Comparison of ENCODE assay signal across 30 cellular contexts in genomic region chr10:77548671-77549070, GRCh38.
A peak's percentile ranks its signal among the peaks of the same experiment; 100 is the strongest.
DNase-seq lines count a peak whose midpoint lies in the region; ATAC-seq, FAIRE-seq and TF ChIP-seq lines count a peak whose summit lies in the region.
"Had no signal": no experiment of that assay in that cellular context is flagged by ENCODE, and none has a peak within 500 bp of the region (broad histone marks: within the 10 kb centered on the region; RNA-seq: fewer than 3 reads in every experiment).

No MANE protein-coding gene starts in this region.

- H3K27ac ChIP-seq in gastrocnemius medialis: peak overlapping the region; percentile 79 to 93 (median 86)
- H3K27ac ChIP-seq: GM23248, Peyer's patch, SJSA1 had no signal

- no peaks in the 10 kb centered on the region for H3K27me3 ChIP-seq in gastrocnemius medialis
- H3K27me3 ChIP-seq: BLaER1 treated with 17β-estradiol and CSF1 and Interleukin-3, amounts not matched to agents 10 nM and 100 nM; Peyer's patch; SJSA1 had no signal

- in situ Hi-C loops in gastrocnemius medialis (cut with MboI; ENCODE audit: low sequenced_read_pairs in 4 of 4) (no loop called here), GM13977 (cut with MboI; ENCODE audit: low pct_unique_long_range_greater_than_20kb, low sequenced_read_pairs, unreplicated experiment) (no loop called here)

- peaks cover 9% of the 10 kb centered on the region for H3K27me3 Mint-ChIP-seq in endothelial cell (ENCODE audit: unreplicated experiment)

- ATAC-seq in gastrocnemius medialis (peak; percentile 0 to 16), GM21723 (IDR thresholded peaks at IDR 0.05; ENCODE audit: unreplicated experiment) (no peak)
- ATAC-seq: A549, Right ventricle myocardium inferior had no signal

- no peaks in the 10 kb centered on the region for H3K9me3 Mint-ChIP-seq in endothelial cell (ENCODE audit: unreplicated experiment)

- H3K36me3 Mint-ChIP-seq in endothelial cell (ENCODE audit: low read depth, unreplicated experiment): no peaks in the 10 kb centered on the region
- H3K36me3 Mint-ChIP-seq: CD4-positive, alpha-beta memory T cell had no signal

- H3K4me1 Mint-ChIP-seq in endothelial cell (ENCODE audit: unreplicated experiment): peaks cover 32% of the 10 kb centered on the region
- H3K4me1 Mint-ChIP-seq: CD4-positive, alpha-beta memory T cell had no signal

- TF ChIP-seq CTCF in endothelial cell (IDR thresholded peaks at IDR 0.05; ENCODE audit: unreplicated experiment) (no peak), gastrocnemius medialis (IDR thresholded peaks at IDR 0.05 in 4 of 5, conservative IDR thresholded peaks at IDR 0.05 in 1 of 5) (no peak), GM13977 (IDR thresholded peaks at IDR 0.05; ENCODE audit: extremely low read depth, insufficient read depth, missing control alignments) (no peak)

- DNase-seq in GM12892 (ENCODE audit: insufficient read length) (no peak), RPMI7951 (ENCODE audit: low read depth) (peak; percentile 51), endothelial cell (ENCODE audit: low spot score) (no peak), gastrocnemius medialis (no peak), GM13977 (ENCODE audit: low spot score) (no peak), HK-2 (ENCODE audit: unreplicated experiment) (no peak)
- no peak for DNase-seq in effector CD4-positive, alpha-beta T cell
- DNase-seq: AML-193; Caco-2; CD4-positive, alpha-beta memory T cell; DMS79; EL; GF-D8; GM23248; H7; IMR-90; KG1; NCI-H1092; NCI-H1417 treated with DMSO at 0.1 percent for 48 hours; NCI-H1694 treated with DMSO at 0.1 percent for 48 hours; NCI-H2081; NCI-H2171; NCI-H510A had no signal

- H3K4me3 Mint-ChIP-seq in endothelial cell (ENCODE audit: unreplicated experiment): no peak overlapping the region
- H3K4me3 Mint-ChIP-seq: CD4-positive, alpha-beta memory T cell had no signal

- H3K9me3 ChIP-seq in gastrocnemius medialis: no peaks in the 10 kb centered on the region
- H3K9me3 ChIP-seq: A549, Peyer's patch, SJSA1 had no signal

- peak overlapping the region; percentile 96 for H3K27ac Mint-ChIP-seq in endothelial cell (ENCODE audit: unreplicated experiment)
- H3K27ac Mint-ChIP-seq: CD4-positive, alpha-beta memory T cell had no signal

- peaks cover 58 to 62% of the 10 kb centered on the region in 2 donors for H3K4me1 ChIP-seq in gastrocnemius medialis
- H3K4me1 ChIP-seq: Caco-2, Peyer's patch, SJSA1 had no signal

- H3K4me3 ChIP-seq in gastrocnemius medialis: no peak overlapping the region
- H3K4me3 ChIP-seq: A549; BLaER1 treated with 17β-estradiol and CSF1 and Interleukin-3, amounts not matched to agents 10 nM and 100 nM; GM23248; Peyer's patch; SJSA1 had no signal

- peak; percentile 40 for FAIRE-seq in GM12892 (lab: Jason Lieb, UNC)
- FAIRE-seq: A549, GM12891 had no signal

- no peaks in the 10 kb centered on the region for H3K36me3 ChIP-seq in gastrocnemius medialis
- H3K36me3 ChIP-seq: BLaER1 treated with 17β-estradiol and CSF1 and Interleukin-3, amounts not matched to agents 10 nM and 100 nM; Peyer's patch; SJSA1 had no signal

- intact Hi-C loops in gastrocnemius medialis (cut with DNase I; ENCODE audit: low total_unique reads): loop anchor here (2.0 to 5.0 kb wide), 3 partner anchors 38 to 89 kb away; partner anchors contain the start of gene KCNMA1

- TF ChIP-seq POLR2A in GM12892 (IDR thresholded peaks at IDR 0.05; ENCODE audit: low read depth, low read length): no peak
- TF ChIP-seq POLR2A in gastrocnemius medialis (IDR thresholded peaks at IDR 0.05): no peak
